Comparison of ENCODE assay signal across 1 cellular context in genomic region chr9:3177362-3177761, GRCh38.
TF ChIP-seq lines count a peak whose summit lies in the region.

No MANE protein-coding gene starts in this region.

TF ChIP-seq in GM23338, 12 proteins besides CTCF, POLR2A, EP300 and RAD21 (continued from another document):
- TF ChIP-seq ZNF462 (CRISPR knock-in tag; IDR thresholded peaks at IDR 0.05) = no peak
- TF ChIP-seq NANOG (IDR thresholded peaks at IDR 0.05; ENCODE audit: borderline replicate concordance) = no peak
- TF ChIP-seq POLR2AphosphoS5 (IDR thresholded peaks at IDR 0.05; ENCODE audit: low read depth) = no peak
- no peak for TF ChIP-seq CREB1 (CRISPR knock-in tag; IDR thresholded peaks at IDR 0.05; ENCODE audit: low read depth)
- TF ChIP-seq JUNB (IDR thresholded peaks at IDR 0.05; ENCODE audit: unreplicated experiment) = no peak
